Comparison of ENCODE assay signal across 8 cellular contexts in the genomic region with DNA sequence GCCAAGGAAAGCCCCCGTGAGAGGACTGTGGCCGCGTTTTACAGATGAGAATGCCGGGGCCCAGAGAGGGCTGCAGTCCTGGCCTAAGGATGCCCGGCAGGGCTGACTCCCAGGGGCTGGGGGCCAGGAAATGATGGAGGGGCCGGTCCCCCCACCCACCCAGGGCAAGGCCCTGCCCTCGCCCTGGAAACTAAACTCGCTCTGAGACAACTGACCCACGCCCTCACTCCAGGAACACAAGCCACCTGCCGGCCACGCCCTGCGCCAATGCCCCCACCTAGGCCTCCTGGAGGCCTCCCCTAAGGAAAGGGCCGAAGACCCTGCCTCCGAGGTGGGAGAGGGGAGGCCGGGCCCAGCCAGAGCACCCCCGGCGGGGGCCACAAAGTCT. TPM values are rescaled to one million over a fixed set of nuclear protein-coding genes. Genes with fewer than 3 reads are reported as not detected.
DNase-seq lines count a peak whose midpoint lies in the region; ATAC-seq, FAIRE-seq and TF ChIP-seq lines count a peak whose summit lies in the region.

No MANE protein-coding gene starts in this region.

- SMC1A ChIA-PET in GM12878 (lab: Charles Lee; ENCODE audit: uncharacterized antibody, unreplicated experiment) = interaction anchor here (1.9 kb wide), 1 partner anchor 56 kb away, joined by 5 read pairs; no protein-coding TSS in a partner anchor

- no peak for FAIRE-seq in GM12878 (lab: Jason Lieb, UNC)

- no peak for TF ChIP-seq RAD21 in GM12878 (IDR thresholded peaks at IDR 0.05; ENCODE audit: insufficient read depth, low read depth, low read length)

- BruUV-seq in GM12878 (replicated peaks; lab: Mats Ljungman, UMichigan) = no TSS peak

- RAD21 ChIA-PET in GM12878 (lab: Charles Lee; ENCODE audit: unreplicated experiment) = interaction anchor here (1.2 to 2.6 kb wide), 4 partner anchors 50 to 80 kb away, joined by 3 to 10 read pairs (median 4); no protein-coding TSS in a partner anchor

- WGBS in GM12878 (ENCODE audit: insufficient coverage, insufficient replicate concordance, low lambda C conversion rate, missing lambda C conversion rate) = under 1% methylated on average over 13 of the region's 17 CpGs
- 38% methylated on average over 4 of the region's 17 CpGs for WGBS in right lobe of liver (ENCODE audit: insufficient coverage, low coverage, low lambda C conversion rate, missing lambda C conversion rate)

- H3K4me2 ChIP-seq in GM12878 (ENCODE audit: control insufficient read depth, insufficient read depth) = peak overlapping the region; percentile 98

- no peak overlapping the region for H3K4me3 ChIP-seq in HL-60 (replicated peaks; ENCODE audit: insufficient read depth, low read length)
- H3K4me3 ChIP-seq in GM12878 = peak overlapping the region; percentile 58
- H3K4me3 ChIP-seq in right lobe of liver = peak overlapping the region in 1 of 3 donors; percentile 9

- H3K79me2 ChIP-seq in GM12878 (ENCODE audit: control insufficient read depth, insufficient read depth, low read length) = peaks cover 87% of the 10 kb centered on the region

- no peak overlapping the region for H2AFZ ChIP-seq in GM12878 (ENCODE audit: control insufficient read depth, low read depth, low read length)

- TF ChIP-seq CTCF in HL-60 (IDR thresholded peaks at IDR 0.05; ENCODE audit: insufficient read depth, low read length) = no peak
- TF ChIP-seq CTCF in GM12878 (IDR thresholded peaks at IDR 0.05 in 2 of 3, conservative IDR thresholded peaks at IDR 0.05 in 1 of 3; ENCODE audit: control insufficient read depth in 2 of 3, extremely low read depth in 1 of 3, insufficient read depth in 1 of 3, low read depth in 3 of 3, low read length in 3 of 3) = 0 out of 6 replicates have a peak, but pooled peaks of 1 of the 3 experiments have one; percentile 1
- TF ChIP-seq CTCF in right lobe of liver (IDR thresholded peaks at IDR 0.05) = no peak

- H3K4me1 ChIP-seq in GM12878 (ENCODE audit: control insufficient read depth, insufficient read depth, low read length) (peaks cover 29% of the 10 kb centered on the region), right lobe of liver (peaks cover 0 to 66% (median 35%) of the 10 kb centered on the region in 4 donors)

- DNase-seq in HL-60 (ENCODE audit: low read depth in 1 of 2, low spot score in 1 of 2) (no peak), GM12878 (ENCODE audit: low read depth, low spot score) (no peak), right lobe of liver (peak in 1 of 3 donors; percentile 57), substantia nigra (lab: John Stamatoyannopoulos, UW) (no peak), HK-2 (ENCODE audit: unreplicated experiment) (no peak), NCI-H1048 (lab: John Stamatoyannopoulos, UW) (no peak)

- no peak for TF ChIP-seq EP300 in GM12878 (IDR thresholded peaks at IDR 0.05; ENCODE audit: borderline replicate concordance in 1 of 2, control insufficient read depth in 1 of 2, low read depth in 2 of 2, low read length in 2 of 2)

- peaks cover 18% of the 10 kb centered on the region for H4K20me1 ChIP-seq in GM12878 (ENCODE audit: control insufficient read depth, insufficient read depth)

- H3K27me3 ChIP-seq in HL-60 (ENCODE audit: insufficient read depth, poor library complexity, severe bottlenecking) = no peaks in the 10 kb centered on the region
- no peaks in the 10 kb centered on the region for H3K27me3 ChIP-seq in GM12878 (replicated peaks in 1 of 2; ENCODE audit: control insufficient read depth in 2 of 2, insufficient read depth in 2 of 2, low read length in 1 of 2)
- no peaks in the 10 kb centered on the region for H3K27me3 ChIP-seq in right lobe of liver

- CTCF ChIA-PET in GM12878 (lab: Yijun Ruan, JAX) = interaction anchor here (1.2 to 3.1 kb wide), 4 partner anchors 57 to 80 kb away, joined by 3 to 12 read pairs (median 8); a partner anchor contains a TSS

- intact Hi-C loops in GM12878 (cut with micrococcal nuclease; ENCODE audit: unreplicated experiment) = no loop called here
- intact Hi-C loops in right lobe of liver (cut with DNase I) = no loop called here

- H3K9ac ChIP-seq in GM12878 (ENCODE audit: control insufficient read depth, insufficient read depth, low read length) = peak overlapping the region; percentile 75

- peak overlapping the region; percentile 58 for H3K27ac ChIP-seq in HL-60 (replicated peaks)
- peak overlapping the region; percentile 87 for H3K27ac ChIP-seq in GM12878 (ENCODE audit: control insufficient read depth, insufficient read depth)
- peak overlapping the region; percentile 86 to 94 (median 93) for H3K27ac ChIP-seq in right lobe of liver
- H3K27ac ChIP-seq in substantia nigra (ENCODE audit: low read depth, low read length, poor library complexity, severe bottlenecking) = peak overlapping the region; percentile 99

- ATAC-seq in GM12878 (peak; percentile 31), right lobe of liver (no peak), HG02970 (IDR thresholded peaks at IDR 0.05; ENCODE audit: low FRiP score, unreplicated experiment) (no peak), HG02759 (IDR thresholded peaks at IDR 0.05; ENCODE audit: unreplicated experiment) (no peak)

- no peaks in the 10 kb centered on the region for H3K9me3 ChIP-seq in GM12878 (replicated peaks; ENCODE audit: control insufficient read depth, insufficient read depth, low read length)
- H3K9me3 ChIP-seq in right lobe of liver = no peaks in the 10 kb centered on the region

- in situ Hi-C loops in GM12878 (cut with MboI) = no loop called here

- H3K36me3 ChIP-seq in GM12878 (ENCODE audit: control insufficient read depth in 2 of 2, insufficient read depth in 2 of 2, low read length in 1 of 2) (peaks cover 9 to 22% of the 10 kb centered on the region in 2 experiments; a peak in 3 of 4 replicates), right lobe of liver (peaks cover 0 to 8% (median 3%) of the 10 kb centered on the region in 4 donors)

- POLR2A ChIA-PET in GM12878 (lab: Charles Lee) = interaction anchor here (0.5 to 3.2 kb wide), 11 partner anchors 15 to 283 kb away, joined by 3 to 15 read pairs (median 5); a partner anchor contains a TSS

- TF ChIP-seq POLR2A in GM12878 (IDR thresholded peaks at IDR 0.05; ENCODE audit: low read depth, low read length) = no peak
- TF ChIP-seq POLR2A in right lobe of liver (IDR thresholded peaks at IDR 0.05) = no peak

TF ChIP-seq in GM12878, 131 proteins besides CTCF, POLR2A, EP300 and RAD21 (continues in another document):
- 0 out of 2 replicates have a peak, but pooled peaks have one; percentile 1 for TF ChIP-seq SIN3A (IDR thresholded peaks at IDR 0.05; ENCODE audit: low read depth, low read length)
- 0 out of 2 replicates have a peak, but pooled peaks have one; percentile 14 for TF ChIP-seq IKZF1 (conservative IDR thresholded peaks at IDR 0.05)
- no peak for TF ChIP-seq KLF5 (IDR thresholded peaks at IDR 0.05; ENCODE audit: partially characterized antibody)
- no peak for TF ChIP-seq MYB (IDR thresholded peaks at IDR 0.05; ENCODE audit: borderline replicate concordance, low read depth, low read length)

RNA-seq across cellular contexts. Expression of a gene that starts 7.2 kb away (rescaled TPM):
- total RNA-seq in GM12878 (2013; cell fraction: nucleolus; rRNA removed) = 20.9 and 24.8 TPM in 2 replicates
- 10.6 and 15.9 TPM in 2 replicates for total RNA-seq in GM12878 (2014; rRNA removed)
- 3.2 TPM in 2 replicates for total RNA-seq in GM12878 (2014; rRNA removed; fragmentation: Illumina TruSeq; extraction: Trizol)
- 40.0 and 42.4 TPM in 2 replicates for total RNA-seq in GM12878 (2021)
- polyA plus RNA-seq in GM12878 (2011; ENCODE audit: low read depth) = 2.2 TPM
- polyA plus RNA-seq in GM12878 (2011; rRNA removed) = 0.84 and 2.5 TPM in 2 replicates
- polyA plus RNA-seq in GM12878 (2011; cell fraction: cytosol; rRNA removed) = 4.5 and 7.6 TPM in 2 replicates
- polyA plus RNA-seq in GM12878 (2011; cell fraction: nucleus; rRNA removed) = 12.8 and 18.3 TPM in 2 replicates
- polyA plus RNA-seq in GM12878 (2012) = 14.1 and 15.9 TPM in 2 replicates
- 4.1 and 5.9 TPM in 2 replicates for polyA plus RNA-seq in GM12878 (2014; fragmentation: Illumina TruSeq; extraction: Trizol)
- polyA plus RNA-seq in GM12878 (2014; fragmentation: Nextera tagmentation; extraction: Ambion mirVana) = under 1 TPM; 0.26 to 0.73 TPM
- 16.2 and 22.2 TPM in 2 replicates for polyA plus RNA-seq in GM12878 (2014; rRNA removed)
- 10 to 100 TPM in 1 of 2 experiments, 1 to 10 TPM in 1; 2.0 to 10.1 TPM for polyA plus RNA-seq in GM12878 (2016; fragmentation: Nextera tagmentation; extraction: Ambion mirVana)
- 3.6 and 6.5 TPM in 2 replicates for polyA minus RNA-seq in GM12878 (2011; rRNA and poly(A)+ RNA removed)
- polyA minus RNA-seq in GM12878 (2011; cell fraction: cytosol; rRNA and poly(A)+ RNA removed) = 12.4 and 12.8 TPM in 2 replicates
- 3.6 and 4.7 TPM in 2 replicates for polyA minus RNA-seq in GM12878 (2011; cell fraction: nucleus; rRNA and poly(A)+ RNA removed)
- total RNA-seq in right lobe of liver = 10 to 100 TPM; 19.0 to 38.5 (median 27.7) TPM

RNA-seq across cellular contexts. Expression of a gene that starts 52.0 kb away (rescaled TPM):
- total RNA-seq in GM12878 (2013; cell fraction: nucleolus; rRNA removed) = 20.6 and 22.2 TPM in 2 replicates
- total RNA-seq in GM12878 (2014; rRNA removed) (17.8 and 22.0 TPM in 2 replicates), GM12878 (2014; rRNA removed; fragmentation: Illumina TruSeq; extraction: Trizol) (5.7 and 10.6 TPM in 2 replicates), GM12878 (2021) (23.2 and 25.1 TPM in 2 replicates), right lobe of liver (10 to 100 TPM in 5 of 6 experiments, 1 to 10 TPM in 1; 9.9 to 20.0 (median 14.9) TPM)
- 12.1 TPM for polyA plus RNA-seq in GM12878 (2011; ENCODE audit: low read depth)
- polyA plus RNA-seq in GM12878 (2011; rRNA removed) (2.7 and 7.7 TPM in 2 replicates), GM12878 (2014; fragmentation: Illumina TruSeq; extraction: Trizol) (5.4 and 9.6 TPM in 2 replicates), GM12878 (2014; fragmentation: Nextera tagmentation; extraction: Ambion mirVana) (under 1 TPM; 0.13 to 0.40 TPM), GM12878 (2014; rRNA removed) (17.9 and 23.1 TPM in 2 replicates), GM12878 (2016; fragmentation: Nextera tagmentation; extraction: Ambion mirVana) (10 to 100 TPM; 12.0 to 13.5 TPM)
- polyA plus RNA-seq in GM12878 (2011; cell fraction: cytosol; rRNA removed) = 11.0 and 13.0 TPM in 2 replicates
- polyA plus RNA-seq in GM12878 (2011; cell fraction: nucleus; rRNA removed) = 16.1 and 32.0 TPM in 2 replicates
- 15.2 and 24.4 TPM in 2 replicates for polyA plus RNA-seq in GM12878 (2012)
- 4.2 and 14.1 TPM in 2 replicates for polyA minus RNA-seq in GM12878 (2011; rRNA and poly(A)+ RNA removed)
- 4.5 and 4.8 TPM in 2 replicates for polyA minus RNA-seq in GM12878 (2011; cell fraction: cytosol; rRNA and poly(A)+ RNA removed)
- 14.3 and 19.8 TPM in 2 replicates for polyA minus RNA-seq in GM12878 (2011; cell fraction: nucleus; rRNA and poly(A)+ RNA removed)
